Comparison of ENCODE assay signal across 8 cellular contexts in the genomic region with DNA sequence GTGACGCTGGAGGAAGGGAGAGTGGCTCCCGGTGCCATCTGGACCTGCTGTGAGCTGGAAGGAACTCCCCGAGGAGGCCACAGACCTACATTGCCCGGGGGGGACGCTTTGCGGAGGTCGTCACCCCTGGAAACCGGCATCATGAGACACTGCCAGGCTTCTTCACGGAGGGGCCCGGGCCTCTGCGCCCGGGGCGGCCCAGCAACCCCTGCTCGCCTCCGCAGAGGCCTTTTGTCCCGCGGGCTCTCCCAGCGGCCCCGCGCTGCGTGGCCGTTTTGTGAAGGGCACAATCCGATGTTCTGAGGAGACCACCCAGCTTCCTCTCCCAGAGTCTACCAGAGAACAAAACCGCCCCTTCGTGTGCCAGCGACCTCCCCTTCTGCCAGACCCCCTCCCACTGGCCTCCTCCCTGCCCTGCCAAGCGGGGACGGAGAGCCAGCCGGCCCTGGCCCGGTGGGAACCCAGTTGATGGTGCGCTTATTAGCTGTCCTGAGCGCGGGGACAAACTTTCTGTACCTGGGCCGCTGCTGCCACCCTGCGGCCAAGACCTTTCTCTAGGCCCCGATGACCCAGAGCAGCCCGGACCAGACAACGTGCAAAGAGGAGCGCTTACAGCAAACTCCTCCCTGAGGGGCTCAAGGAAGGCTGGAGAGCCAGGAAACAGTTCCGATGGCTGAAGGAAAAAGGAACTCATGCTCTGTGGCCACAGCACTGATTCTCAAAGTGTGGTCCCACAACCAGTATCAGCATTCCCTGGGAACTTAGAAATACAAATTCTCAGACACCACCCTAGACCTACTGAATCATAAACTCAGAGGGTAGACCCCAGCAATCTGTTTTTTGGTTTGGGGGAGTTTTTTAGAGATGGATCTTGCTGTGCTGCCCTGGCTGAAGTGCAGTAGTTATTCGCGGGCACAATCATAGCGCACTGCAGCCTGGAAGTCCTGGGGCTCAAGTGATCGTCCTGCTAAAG.
DNase-seq lines count a peak whose midpoint lies in the region; ATAC-seq, FAIRE-seq and TF ChIP-seq lines count a peak whose summit lies in the region.

No MANE protein-coding gene starts in this region.

- no peak for FAIRE-seq in bronchial epithelial cell (lab: Jason Lieb, UNC)

- DNase-seq in DMS53 treated with DMSO at 0.1 percent for 48 hours (lab: John Stamatoyannopoulos, UW; ENCODE audit: unreplicated experiment) (peak; percentile 54), SHP77 treated with DMSO at 0.1 percent for 48 hours (lab: John Stamatoyannopoulos, UW) (peak; percentile 20), bronchial epithelial cell (ENCODE audit: low read depth) (peak; percentile 41), inferior parietal cortex (ENCODE audit: extremely low spot score) (peak; percentile 81), OCI-M2 (lab: John Stamatoyannopoulos, UW; ENCODE audit: unreplicated experiment) (no peak)

- ATAC-seq in GM19468 (IDR thresholded peaks at IDR 0.05; ENCODE audit: extremely low read depth, unreplicated experiment): peak; percentile 50
- ATAC-seq in HG03521 (IDR thresholded peaks at IDR 0.05; ENCODE audit: unreplicated experiment): peak; percentile 63

- no peaks in the 10 kb centered on the region for H3K27me3 ChIP-seq in bronchial epithelial cell (ENCODE audit: control insufficient read depth, insufficient read depth, low read length)

- peak; percentile 84 for TF ChIP-seq CTCF in bronchial epithelial cell (IDR thresholded peaks at IDR 0.05; ENCODE audit: insufficient read depth, low read length, severe bottlenecking)

- no peaks in the 10 kb centered on the region for H3K36me3 ChIP-seq in bronchial epithelial cell (ENCODE audit: control insufficient read depth, insufficient read depth, low read length)

- H3K27ac ChIP-seq in skin epidermis: peak overlapping the region in 18 of 21 experiments; percentile 2 to 89 (median 72)

- H3K4me3 ChIP-seq in bronchial epithelial cell (ENCODE audit: low read depth, low read length): no peak overlapping the region
- H3K4me3 ChIP-seq in skin epidermis: peak overlapping the region in 2 of 7 experiments; percentile 10 to 19
